ENCODE assay signal across 8 cellular contexts in the genomic region with DNA sequence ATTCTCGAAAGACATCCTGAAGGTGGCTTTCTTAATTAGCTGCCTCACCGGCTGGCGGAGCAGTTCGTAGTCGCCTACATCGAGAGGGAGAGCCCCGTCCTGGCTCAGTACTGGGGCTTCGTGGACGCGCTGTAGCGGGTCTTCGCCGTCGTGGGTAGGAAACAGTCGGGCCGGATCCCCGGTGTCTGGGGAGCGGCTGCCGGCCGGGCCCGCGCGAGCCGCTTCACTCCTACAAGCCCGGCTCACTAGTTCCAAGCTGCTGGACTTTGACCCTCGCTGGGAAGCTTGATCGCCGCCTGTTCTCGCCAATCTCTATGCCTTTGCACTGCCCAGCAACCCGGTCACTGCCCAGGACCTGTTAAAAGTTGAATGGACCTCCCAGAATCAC. TPM values are rescaled to one million over a fixed set of nuclear protein-coding genes. Genes with fewer than 3 reads are reported as not detected.
A peak's percentile ranks its signal among the peaks of the same experiment; 100 is the strongest.
DNase-seq lines count a peak whose midpoint lies in the region; ATAC-seq lines count a peak whose summit lies in the region.

No MANE protein-coding gene starts in this region.

- CTCF ChIA-PET in activated CD4-positive, alpha-beta memory T cell treated with anti-CD3 and anti-CD28 coated beads for 36 hours (lab: Charles Lee) = interaction anchor here (1.5 to 2.4 kb wide), 3 partner anchors 23 to 58 kb away, joined by 4 to 15 read pairs (median 12); a partner anchor contains a TSS

- intact Hi-C loops in activated CD4-positive, alpha-beta memory T cell treated with anti-CD3 and anti-CD28 coated beads for 36 hours (cut with micrococcal nuclease) = loop anchor here (1.0 kb wide), 1 partner anchor 58 kb away; no protein-coding TSS in a partner anchor

- H3K9me3 Mint-ChIP-seq in activated CD4-positive, alpha-beta memory T cell treated with anti-CD3 and anti-CD28 coated beads for 36 hours = no peaks in the 10 kb centered on the region
- no peaks in the 10 kb centered on the region for H3K9me3 Mint-ChIP-seq in stimulated activated naive B cell treated with anti-CD40 and anti-IgM and Interleukin-4, amounts not matched to agents 10 μg/mL and 1 μg/mL and 100 μg/mL, for 72 hours

- POLR2A ChIA-PET in activated CD4-positive, alpha-beta memory T cell treated with anti-CD3 and anti-CD28 coated beads for 36 hours (lab: Charles Lee) = interaction anchor here (0.6 to 3.7 kb wide), 3 partner anchors 44 to 57 kb away, joined by 3 to 117 read pairs (median 3); a partner anchor contains a TSS

- peak overlapping the region; percentile 90 for H3K4me3 Mint-ChIP-seq in activated CD4-positive, alpha-beta memory T cell treated with anti-CD3 and anti-CD28 coated beads for 36 hours
- peak overlapping the region; percentile 95 for H3K4me3 Mint-ChIP-seq in stimulated activated naive B cell treated with anti-CD40 and anti-IgM and Interleukin-4, amounts not matched to agents 10 μg/mL and 1 μg/mL and 100 μg/mL, for 72 hours

- H3K36me3 ChIP-seq in HUES64 (ENCODE audit: insufficient read depth, low read length) (peaks cover 24% of the 10 kb centered on the region), endocrine pancreas (ENCODE audit: control insufficient read depth, insufficient read depth, low read length) (no peaks in the 10 kb centered on the region)

- H3K9ac ChIP-seq in HUES64 (ENCODE audit: low read depth, low read length) (peak overlapping the region; percentile 96), endocrine pancreas (ENCODE audit: control insufficient read depth, insufficient read depth, low read length) (peak overlapping the region; percentile 97)

- H3K4me3 ChIP-seq in HUES64 (ENCODE audit: low read length) = peak overlapping the region; percentile 95
- H3K4me3 ChIP-seq in endocrine pancreas (ENCODE audit: control insufficient read depth, insufficient read depth, low read length) = peak overlapping the region; percentile 91

- WGBS in HUES64 = under 1% methylated on average over 30 of the region's 30 CpGs

- H3K27me3 ChIP-seq in HUES64 (ENCODE audit: insufficient read depth, low read length) (peaks cover 27% of the 10 kb centered on the region; the same call in 1 of the 2 replicates), endocrine pancreas (ENCODE audit: control insufficient read depth, insufficient read depth, low read length) (no peaks in the 10 kb centered on the region)

- H3K27ac Mint-ChIP-seq in activated CD4-positive, alpha-beta memory T cell treated with anti-CD3 and anti-CD28 coated beads for 36 hours = peak overlapping the region; percentile 95
- H3K27ac Mint-ChIP-seq in stimulated activated naive B cell treated with anti-CD40 and anti-IgM and Interleukin-4, amounts not matched to agents 10 μg/mL and 1 μg/mL and 100 μg/mL, for 72 hours = peak overlapping the region; percentile 99

- H3K27ac ChIP-seq in HUES64 (ENCODE audit: low read depth, low read length) = peak overlapping the region; percentile 99; the same call in 1 of the 2 replicates

- no peaks in the 10 kb centered on the region for H3K27me3 Mint-ChIP-seq in activated CD4-positive, alpha-beta memory T cell treated with anti-CD3 and anti-CD28 coated beads for 36 hours
- H3K27me3 Mint-ChIP-seq in stimulated activated naive B cell treated with anti-CD40 and anti-IgM and Interleukin-4, amounts not matched to agents 10 μg/mL and 1 μg/mL and 100 μg/mL, for 72 hours = peaks cover 0 to 10% of the 10 kb centered on the region in 2 donors

- ATAC-seq in GM21381 (IDR thresholded peaks at IDR 0.05; ENCODE audit: unreplicated experiment) = peak; percentile 36
- ATAC-seq in stimulated activated naive B cell treated with anti-CD40 and anti-IgM and Interleukin-4, amounts not matched to agents 10 μg/mL and 1 μg/mL and 100 μg/mL, for 72 hours (replicated peaks) = peak; percentile 56 to 59

- peaks cover 36% of the 10 kb centered on the region for H3K36me3 Mint-ChIP-seq in activated CD4-positive, alpha-beta memory T cell treated with anti-CD3 and anti-CD28 coated beads for 36 hours
- peaks cover 18 to 29% of the 10 kb centered on the region in 2 donors for H3K36me3 Mint-ChIP-seq in stimulated activated naive B cell treated with anti-CD40 and anti-IgM and Interleukin-4, amounts not matched to agents 10 μg/mL and 1 μg/mL and 100 μg/mL, for 72 hours

- DNase-seq in DMS53 (lab: John Stamatoyannopoulos, UW) = peak; percentile 87
- peak; percentile 49 for DNase-seq in activated CD4-positive, alpha-beta memory T cell treated with anti-CD3 and anti-CD28 coated beads for 36 hours
- peak; percentile 3 for DNase-seq in middle frontal gyrus (ENCODE audit: extremely low spot score, low spot score)
- DNase-seq in stimulated activated naive B cell treated with anti-CD40 and anti-IgM and Interleukin-4, amounts not matched to agents 10 μg/mL and 1 μg/mL and 100 μg/mL, for 72 hours = peak; percentile 27
- no peak for DNase-seq in NCI-H446 treated with DMSO at 0.1 percent for 48 hours (lab: John Stamatoyannopoulos, UW)

- H3K4me1 ChIP-seq in HUES64 (ENCODE audit: insufficient read depth, low read length) (peaks cover 18% of the 10 kb centered on the region), endocrine pancreas (ENCODE audit: control insufficient read depth, insufficient read depth, low read length) (peaks cover 32% of the 10 kb centered on the region)

- no peaks in the 10 kb centered on the region for H3K9me3 ChIP-seq in HUES64 (ENCODE audit: insufficient read depth, low read depth, low read length)
- no peaks in the 10 kb centered on the region for H3K9me3 ChIP-seq in endocrine pancreas (ENCODE audit: control insufficient read depth, low read length)

- peaks cover 27% of the 10 kb centered on the region for H3K4me1 Mint-ChIP-seq in activated CD4-positive, alpha-beta memory T cell treated with anti-CD3 and anti-CD28 coated beads for 36 hours (ENCODE audit: low read depth)
- H3K4me1 Mint-ChIP-seq in stimulated activated naive B cell treated with anti-CD40 and anti-IgM and Interleukin-4, amounts not matched to agents 10 μg/mL and 1 μg/mL and 100 μg/mL, for 72 hours = peaks cover 7 to 39% of the 10 kb centered on the region in 2 donors

RNA-seq across cellular contexts. Expression of a gene that starts 41.3 kb away (rescaled TPM):
- not detected for polyA plus RNA-seq in HUES64 (2013, experiment 1 of 2)
- not detected for polyA plus RNA-seq in HUES64 (2013, experiment 2 of 2)
- total RNA-seq in activated CD4-positive, alpha-beta memory T cell treated with anti-CD3 and anti-CD28 coated beads for 36 hours = not detected

RNA-seq across cellular contexts. Expression of a gene that starts 57.2 kb away (rescaled TPM):
- 12.5 TPM for polyA plus RNA-seq in HUES64 (2013, experiment 1 of 2)
- polyA plus RNA-seq in HUES64 (2013, experiment 2 of 2) = 14.5 TPM
- 10 to 100 TPM; 19.3 to 19.6 TPM for total RNA-seq in activated CD4-positive, alpha-beta memory T cell treated with anti-CD3 and anti-CD28 coated beads for 36 hours
